ENCODE assay signal across 1 cellular context in genomic region chr6:3727036-3727435, GRCh38.
TF ChIP-seq lines count a peak whose summit lies in the region.

No MANE protein-coding gene starts in this region.

TF ChIP-seq in endothelial cell of umbilical vein, 7 proteins besides CTCF, POLR2A, EP300 and RAD21 (continued from another document):
- no peak for TF ChIP-seq POLR2AphosphoS5 (IDR thresholded peaks at IDR 0.05; ENCODE audit: insufficient read depth, low read depth, low read length)
TF ChIP-seq in endothelial cell of umbilical vein: peak in this region for 0.
